Comparison of ENCODE assay signal across 19 cellular contexts in the genomic region with DNA sequence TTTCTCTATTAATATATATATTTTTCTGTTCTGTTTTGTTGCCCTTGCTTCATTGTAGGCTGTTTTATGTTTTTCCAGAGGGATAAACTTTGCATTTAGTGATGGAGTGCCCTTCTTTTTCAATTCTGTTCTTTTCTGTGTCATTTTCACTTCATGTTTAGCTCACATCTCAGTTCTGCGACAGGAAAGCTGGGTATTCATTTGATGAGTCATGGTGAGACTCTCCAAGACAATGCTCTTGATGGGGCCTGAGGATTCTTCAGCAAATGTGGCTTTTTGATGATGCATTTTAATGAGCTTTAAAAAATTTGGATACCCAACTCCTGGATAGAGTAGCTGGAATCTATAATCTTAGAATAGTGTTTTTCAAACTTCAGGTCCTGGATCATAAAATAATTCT. TPM values are rescaled to one million over a fixed set of nuclear protein-coding genes. Genes with fewer than 3 reads are reported as not detected.
DNase-seq lines count a peak whose midpoint lies in the region; ATAC-seq and TF ChIP-seq lines count a peak whose summit lies in the region.
"Had no signal": no experiment of that assay in that cellular context is flagged by ENCODE, and none has a peak within 500 bp of the region (broad histone marks: within the 10 kb centered on the region; RNA-seq: fewer than 3 reads in every experiment).

No MANE protein-coding gene starts in this region.

- H3K18ac ChIP-seq in mesendoderm (ENCODE audit: low read length), result no peak overlapping the region

- WGBS in mammary epithelial cell (ENCODE audit: low coverage, missing lambda C conversion rate), result 0% methylated on average over 1 of the region's 1 CpG
- no CpG with 5 or more reads among the region's 1 CpG for WGBS in mesendoderm (ENCODE audit: extremely low coverage, insufficient coverage, low lambda C conversion rate)

- in situ Hi-C loops in mammary epithelial cell (cut with MboI; ENCODE audit: low sequenced_read_pairs in 2 of 2), result no loop called here

- ATAC-seq in lower lobe of right lung, result no peak
- ATAC-seq: K562; mucosa of descending colon; stimulated activated memory B cell treated with anti-CD40 and anti-IgM and Interleukin-4, amounts not matched to agents 10 μg/mL and 1 μg/mL and 100 μg/mL, for 72 hours had no signal

- CTCF ChIA-PET in mammary epithelial cell (lab: Charles Lee; ENCODE audit: low non-redundant PET), result no interaction called here

- H3K4me2 ChIP-seq in mammary epithelial cell (ENCODE audit: insufficient read depth, low read depth, low read length) (no peak overlapping the region), mesendoderm (ENCODE audit: low read length) (no peak overlapping the region)

- no TSS peak for BruUV-seq in mammary epithelial cell (replicated peaks; lab: Mats Ljungman, UMichigan)

- H4K8ac ChIP-seq in mesendoderm (ENCODE audit: low read depth, low read length), result no peak overlapping the region

- H2AFZ ChIP-seq in mammary epithelial cell (ENCODE audit: low read depth, low read length), result no peak overlapping the region

- no peak overlapping the region for H2BK15ac ChIP-seq in mesendoderm (replicated peaks; ENCODE audit: low read depth)

- H3K27ac ChIP-seq in mammary epithelial cell (ENCODE audit: insufficient read depth, low read depth, low read length) (no peak overlapping the region), mesendoderm (ENCODE audit: low read depth, low read length) (no peak overlapping the region), lower lobe of right lung (no peak overlapping the region)
- H3K27ac ChIP-seq: C4-2B, cardiac muscle cell had no signal

- H3K23ac ChIP-seq in mesendoderm (ENCODE audit: low read length), result no peak overlapping the region

- no peaks in the 10 kb centered on the region for H3K79me1 ChIP-seq in mesendoderm (ENCODE audit: low read length)

- H3K4me3 ChIP-seq in AG10803 (ENCODE audit: low read length) (no peak overlapping the region), mammary epithelial cell (replicated peaks in 1 of 3; ENCODE audit: insufficient read depth in 1 of 3, low read depth in 2 of 3, low read length in 3 of 3) (no peak overlapping the region), mesendoderm (ENCODE audit: low read length) (no peak overlapping the region), lower lobe of right lung (no peak overlapping the region)
- H3K4me3 ChIP-seq: cardiac muscle cell, K562, mucosa of descending colon had no signal

- no peak overlapping the region for H3K4ac ChIP-seq in mesendoderm (ENCODE audit: low read depth, low read length)

- dilution Hi-C loops in mammary epithelial cell (cut with HindIII; ENCODE audit: low sequenced_read_pairs), result no loop called here

- no peak overlapping the region for H3K56ac ChIP-seq in mesendoderm (ENCODE audit: low read length)

- no peaks in the 10 kb centered on the region for H3K9me3 ChIP-seq in mammary epithelial cell (replicated peaks; ENCODE audit: insufficient read depth, low read length)
- H3K9me3 ChIP-seq in lower lobe of right lung, result no peaks in the 10 kb centered on the region
- H3K9me3 ChIP-seq: mucosa of descending colon had no signal

- H2AK5ac ChIP-seq in mesendoderm (ENCODE audit: low read length), result no peak overlapping the region

- H2BK5ac ChIP-seq in mesendoderm (ENCODE audit: low read length), result no peak overlapping the region

- no peak overlapping the region for H3K9ac ChIP-seq in mammary epithelial cell (ENCODE audit: insufficient read depth, low read length)
- H3K9ac ChIP-seq in mesendoderm (ENCODE audit: low read length), result no peak overlapping the region

- H3K4me1 ChIP-seq in mammary epithelial cell (ENCODE audit: insufficient read depth, low read length), result no peaks in the 10 kb centered on the region
- no peaks in the 10 kb centered on the region for H3K4me1 ChIP-seq in mesendoderm (ENCODE audit: control insufficient read depth, low read depth, low read length)
- H3K4me1 ChIP-seq in lower lobe of right lung, result peaks cover 6% of the 10 kb centered on the region

- H2BK120ac ChIP-seq in mesendoderm (ENCODE audit: low read depth, low read length), result no peak overlapping the region

- no peak for TF ChIP-seq CTCF in AG10803 (conservative IDR thresholded peaks at IDR 0.05; ENCODE audit: low read length)
- TF ChIP-seq CTCF in mammary epithelial cell (conservative IDR thresholded peaks at IDR 0.05 in 1 of 2, IDR thresholded peaks at IDR 0.05 in 1 of 2; ENCODE audit: extremely low read depth in 1 of 2, insufficient read depth in 1 of 2, low read depth in 1 of 2, low read length in 2 of 2), result no peak
- TF ChIP-seq CTCF in lower lobe of right lung (IDR thresholded peaks at IDR 0.05), result no peak

- H3K36me3 ChIP-seq in mammary epithelial cell (ENCODE audit: insufficient read depth, low read length), result no peaks in the 10 kb centered on the region
- no peaks in the 10 kb centered on the region for H3K36me3 ChIP-seq in mesendoderm (ENCODE audit: control insufficient read depth, insufficient read depth, low read length)
- no peaks in the 10 kb centered on the region for H3K36me3 ChIP-seq in lower lobe of right lung
- H3K36me3 ChIP-seq: cardiac muscle cell had no signal

- no peaks in the 10 kb centered on the region for H4K20me1 ChIP-seq in mammary epithelial cell (ENCODE audit: insufficient read depth, low read length)

- DNase-seq in AG10803 (ENCODE audit: low read depth) (peak; percentile 74), LHCN-M2 (ENCODE audit: low read depth) (peak; percentile 75), mammary epithelial cell (peak; percentile 56), mesendoderm (peak; percentile 56), NCI-H1105 treated with DMSO at 0.1 percent for 48 hours (lab: John Stamatoyannopoulos, UW) (no peak), lower lobe of right lung (no peak), NCI-H345 treated with DMSO at 0.1 percent for 48 hours (lab: John Stamatoyannopoulos, UW; ENCODE audit: unreplicated experiment) (no peak), NCI-H226 (no peak)
- DNase-seq: activated effector memory CD4-positive, alpha-beta T cell treated with Interleukin-2 at 50 U/mL for 16 hours; mucosa of descending colon; NCI-H2107; stimulated activated CD4-positive, alpha-beta T cell treated with anti-CD3 and anti-CD28 coated beads, Interleukin-2, amount 100 ng/mL, for 48 hours; T-helper 1 cell had no signal

- no peaks in the 10 kb centered on the region for H3K27me3 ChIP-seq in mammary epithelial cell (ENCODE audit: insufficient read depth, low read length)
- H3K27me3 ChIP-seq in mesendoderm (ENCODE audit: insufficient read depth, low read length, poor library complexity), result no peaks in the 10 kb centered on the region
- no peaks in the 10 kb centered on the region for H3K27me3 ChIP-seq in lower lobe of right lung (ENCODE audit: low read depth)
- H3K27me3 ChIP-seq: cardiac muscle cell had no signal

- H3K79me2 ChIP-seq in mammary epithelial cell (ENCODE audit: insufficient read depth, low read length), result no peaks in the 10 kb centered on the region
- no peaks in the 10 kb centered on the region for H3K79me2 ChIP-seq in mesendoderm (ENCODE audit: control insufficient read depth, insufficient read depth, low read length)

- H4K5ac ChIP-seq in mesendoderm (ENCODE audit: low read length), result no peak overlapping the region

- intact Hi-C loops in mammary epithelial cell (cut with micrococcal nuclease), result no loop called here
- intact Hi-C loops in lower lobe of right lung (cut with DNase I), result no loop called here

RNA-seq across cellular contexts. Expression of a gene that starts 56.5 kb away (rescaled TPM):
- not detected in 2 replicates for total RNA-seq in LHCN-M2 (2014; rRNA removed)
- polyA plus RNA-seq in LHCN-M2 (2012), result not detected
- total RNA-seq in mammary epithelial cell, result not detected
- polyA plus RNA-seq in mammary epithelial cell, result not detected
- not detected for polyA minus RNA-seq in mammary epithelial cell
- not detected for polyA plus RNA-seq in mesendoderm (2013, experiment 1 of 2)
- not detected for polyA plus RNA-seq in mesendoderm (2013, experiment 2 of 2)
- total RNA-seq in lower lobe of right lung, result not detected
- total RNA-seq: cardiac muscle cell, epithelial cell of proximal tubule, K562, mucosa of descending colon, pulmonary artery endothelial cell had no signal
- polyA plus RNA-seq: cardiac muscle cell, K562 had no signal

Comparison
In these comparisons a context has a peak if more than half of its experiments do, and no peak if none do; other contexts are left out.
1. DNase-seq: peak in AG10803 (single experiment), LHCN-M2 (single experiment), mammary epithelial cell (single experiment) and mesendoderm (single experiment); none in NCI-H1105 treated with DMSO at 0.1 percent for 48 hours (single experiment), lower lobe of right lung (single experiment), NCI-H345 treated with DMSO at 0.1 percent for 48 hours (single experiment) and NCI-H226 (single experiment).